8 cellular contexts compared by ENCODE assay signal in genomic region chr1:6440198-6441126, GRCh38. TPM values are rescaled to one million over a fixed set of nuclear protein-coding genes. Genes with fewer than 3 reads are reported as not detected.
DNase-seq lines count a peak whose midpoint lies in the region; ATAC-seq, FAIRE-seq and TF ChIP-seq lines count a peak whose summit lies in the region.

No MANE protein-coding gene starts in this region.

- ATAC-seq in mucosa of descending colon (peak; percentile 86), gastrocnemius medialis (no peak), HG02938 (IDR thresholded peaks at IDR 0.05; ENCODE audit: unreplicated experiment) (no peak)

- TF ChIP-seq CTCF in bronchial epithelial cell (IDR thresholded peaks at IDR 0.05; ENCODE audit: insufficient read depth, low read length, severe bottlenecking) (peak; percentile 36), mucosa of descending colon (IDR thresholded peaks at IDR 0.05) (peak; percentile 32), thyroid gland (IDR thresholded peaks at IDR 0.05) (peak in 1 of 6 experiments; percentile 42), gastrocnemius medialis (IDR thresholded peaks at IDR 0.05 in 4 of 5, conservative IDR thresholded peaks at IDR 0.05 in 1 of 5) (peak in 1 of 5 experiments; percentile 22)

- TF ChIP-seq POLR2A in thyroid gland (IDR thresholded peaks at IDR 0.05) (no peak), gastrocnemius medialis (IDR thresholded peaks at IDR 0.05) (no peak)

- intact Hi-C loops in mucosa of descending colon (cut with DNase I, micrococcal nuclease) (no loop called here), thyroid gland (cut with DNase I) (no loop called here), gastrocnemius medialis (cut with DNase I; ENCODE audit: low total_unique reads) (no loop called here)

- in situ Hi-C loops in gastrocnemius medialis (cut with MboI; ENCODE audit: low sequenced_read_pairs in 4 of 4) = no loop called here

- H3K27me3 ChIP-seq in bronchial epithelial cell (ENCODE audit: control insufficient read depth, insufficient read depth, low read length) (no peaks in the 10 kb centered on the region), thyroid gland (no peaks in the 10 kb centered on the region), gastrocnemius medialis (peaks cover 25 to 43% (median 42%) of the 10 kb centered on the region in 3 donors)

- peak; percentile 70 for DNase-seq in D341Med (ENCODE audit: low spot score)
- DNase-seq in HuH-7.5 (ENCODE audit: low spot score) = peak; percentile 69
- DNase-seq in activated CD4-positive, CD25-positive, alpha-beta regulatory T cell (lab: John Stamatoyannopoulos, UW) = peak; percentile 20 to 59 (median 44)
- DNase-seq in bronchial epithelial cell (ENCODE audit: low read depth) = no peak
- DNase-seq in mucosa of descending colon = peak; percentile 82 to 90 (median 87)
- DNase-seq in thyroid gland = peak; percentile 56 to 62
- DNase-seq in gastrocnemius medialis = no peak

- WGBS in thyroid gland, 2 donors = 0 to 27% methylated on average over 1 to 17 of the region's 101 CpGs

- H3K4me3 ChIP-seq in bronchial epithelial cell (ENCODE audit: low read depth, low read length) (no peak overlapping the region), mucosa of descending colon (no peak overlapping the region), thyroid gland (replicated peaks in 1 of 3) (no peak overlapping the region), gastrocnemius medialis (no peak overlapping the region)

- H3K36me3 ChIP-seq in bronchial epithelial cell (ENCODE audit: control insufficient read depth, insufficient read depth, low read length) = no peaks in the 10 kb centered on the region
- H3K36me3 ChIP-seq in mucosa of descending colon (ENCODE audit: low read depth) = no peaks in the 10 kb centered on the region
- H3K36me3 ChIP-seq in thyroid gland = no peaks in the 10 kb centered on the region
- no peaks in the 10 kb centered on the region for H3K36me3 ChIP-seq in gastrocnemius medialis

- no peak for FAIRE-seq in bronchial epithelial cell (lab: Jason Lieb, UNC)

- H3K27ac ChIP-seq in thyroid gland = no peak overlapping the region
- no peak overlapping the region for H3K27ac ChIP-seq in gastrocnemius medialis

- H3K9me3 ChIP-seq in mucosa of descending colon (no peaks in the 10 kb centered on the region), thyroid gland (no peaks in the 10 kb centered on the region), gastrocnemius medialis (no peaks in the 10 kb centered on the region)

- H3K4me1 ChIP-seq in mucosa of descending colon (ENCODE audit: low read depth) (peaks cover 6% of the 10 kb centered on the region), thyroid gland (peaks cover 0 to 11% of the 10 kb centered on the region in 2 donors), gastrocnemius medialis (no peaks in the 10 kb centered on the region)

RNA-seq across cellular contexts. Expression of gene ESPN, which starts 15.9 kb away (rescaled TPM):
- total RNA-seq in bronchial epithelial cell (4.5 and 8.4 TPM in 2 replicates), mucosa of descending colon (100 to 1,000 TPM in 2 of 3 donors, 10 to 100 TPM in 1; 65.7 to 137 (median 124) TPM), thyroid gland (1 to 10 TPM in 1 of 4 donors, under 1 TPM in 1, not detected in 2; 0.67 to 5.2 TPM), gastrocnemius medialis (under 1 TPM in 1 of 4 donors, not detected in 3; 0.41 TPM)

RNA-seq across cellular contexts. Expression of gene HES2, which starts 20.7 kb away (rescaled TPM):
- total RNA-seq in bronchial epithelial cell (98.1 and 116 TPM in 2 replicates), mucosa of descending colon (10 to 100 TPM in 2 of 3 donors, 1 to 10 TPM in 1; 8.6 to 23.0 (median 22.4) TPM), thyroid gland (not detected), gastrocnemius medialis (under 1 TPM in 1 of 4 donors, not detected in 3; 0.24 TPM)

RNA-seq across cellular contexts. Expression of gene TNFRSF25, which starts 25.5 kb away (rescaled TPM):
- total RNA-seq in bronchial epithelial cell (20.5 and 30.3 TPM in 2 replicates), mucosa of descending colon (10 to 100 TPM; 18.3 to 45.1 (median 35.3) TPM), thyroid gland (10 to 100 TPM in 3 of 4 donors, 1 to 10 TPM in 1; 2.2 to 18.9 (median 10.7) TPM), gastrocnemius medialis (1 to 10 TPM; 1.0 to 4.2 (median 2.7) TPM)

RNA-seq across cellular contexts. Expression of gene ACOT7, which starts 46.9 kb away (rescaled TPM):
- total RNA-seq in bronchial epithelial cell (88.1 and 89.8 TPM in 2 replicates), mucosa of descending colon (10 to 100 TPM; 37.9 to 60.1 (median 42.7) TPM), thyroid gland (10 to 100 TPM in 1 of 4 donors, 1 to 10 TPM in 3; 3.7 to 13.4 (median 6.3) TPM), gastrocnemius medialis (1 to 10 TPM; 1.3 to 5.8 (median 3.2) TPM)

RNA-seq across cellular contexts. Expression of gene PLEKHG5, which starts 51.0 kb away (rescaled TPM):
- total RNA-seq in bronchial epithelial cell (42.9 and 45.2 TPM in 2 replicates), mucosa of descending colon (10 to 100 TPM; 20.1 to 32.9 (median 20.2) TPM), thyroid gland (10 to 100 TPM in 1 of 4 donors, 1 to 10 TPM in 3; 5.8 to 12.0 (median 8.4) TPM), gastrocnemius medialis (1 to 10 TPM; 1.2 to 2.3 (median 1.6) TPM)

Comparison
In these comparisons a context has a peak if more than half of its experiments do, and no peak if none do; other contexts are left out.
1. DNase-seq: peak in D341Med (single experiment), HuH-7.5 (single experiment), activated CD4-positive, CD25-positive, alpha-beta regulatory T cell (4 of 4), mucosa of descending colon (3 of 3) and thyroid gland (2 of 2); none in bronchial epithelial cell (single experiment) and gastrocnemius medialis (0 of 2).
2. RNA of gene HES2, which starts 20.7 kb away (total RNA-seq): 98.1 to 116 TPM in bronchial epithelial cell and 8.6 to 23.0 TPM in mucosa of descending colon; not detected in thyroid gland and 0.24 TPM in gastrocnemius medialis; every median in the first group is over 4 times any median in the second.